ENCODE assay signal across 8 cellular contexts in genomic region chr18:75161629-75162028, GRCh38. TPM values are rescaled to one million over a fixed set of nuclear protein-coding genes. Genes with fewer than 3 reads are reported as not detected.
DNase-seq lines count a peak whose midpoint lies in the region; ATAC-seq, FAIRE-seq and TF ChIP-seq lines count a peak whose summit lies in the region.

No MANE protein-coding gene starts in this region.

- H3K9me2 ChIP-seq in PC-9 (ENCODE audit: insufficient read depth), result no peaks in the 10 kb centered on the region

- H2AFZ ChIP-seq in PC-9, result no peak overlapping the region

- CTCF ChIA-PET in PC-9 (lab: Charles Lee), result interaction anchor here (0.6 kb wide), 1 partner anchor 68 kb away, joined by 3 read pairs; no protein-coding TSS in a partner anchor

- BruUV-seq in PC-9 (replicated peaks; lab: Mats Ljungman, UMichigan), result no TSS peak

- H4K20me1 ChIP-seq in PC-9 (ENCODE audit: insufficient read depth), result no peaks in the 10 kb centered on the region

- in situ Hi-C loops in T47D (cut with HindIII; ENCODE audit: low pct_unique_long_range_greater_than_20kb, low sequenced_read_pairs), result no loop called here

- H3K9me3 ChIP-seq in PC-9 (ENCODE audit: insufficient read depth, low read depth), result 0 out of 2 replicates have a peak, but pooled peaks cover 4% of the 10 kb centered on the region

- intact Hi-C loops in PC-9 (cut with micrococcal nuclease; ENCODE audit: unreplicated experiment), result loop anchor here (10.0 kb wide), 1 partner anchor 507 kb away; no protein-coding TSS in a partner anchor

- no peaks in the 10 kb centered on the region for H3K79me2 ChIP-seq in PC-9 (ENCODE audit: low read depth)

- H3K4me2 ChIP-seq in PC-9, result peak overlapping the region; percentile 64

- no peak for FAIRE-seq in D721Med (lab: Jason Lieb, UNC)
- FAIRE-seq in H54 (lab: Jason Lieb, UNC), result no peak

- no peaks in the 10 kb centered on the region for H3K36me3 ChIP-seq in PC-9 (ENCODE audit: low read depth)

- H3K27ac ChIP-seq in PC-9, result no peak overlapping the region

- peak; percentile 61 for ATAC-seq in HG03159 (IDR thresholded peaks at IDR 0.05; ENCODE audit: unreplicated experiment)

- H3K27me3 ChIP-seq in PC-9 (ENCODE audit: insufficient read depth, low read depth), result peaks cover 88% of the 10 kb centered on the region

- TF ChIP-seq POLR2A in H54 (IDR thresholded peaks at IDR 0.05; ENCODE audit: low read depth, low read length), result no peak

- no peak overlapping the region; the same call in 1 of the 2 replicates for H3K4me3 ChIP-seq in PC-9

- DNase-seq in GDM1 (lab: John Stamatoyannopoulos, UW) (peak; percentile 77), PC-9 (peak in 1 of 2 experiments; percentile 35), T47D (ENCODE audit: low read depth in 1 of 2, low spot score in 1 of 2) (peak; percentile 64 to 81), myocyte (ENCODE audit: low read depth) (peak; percentile 74), D721Med (ENCODE audit: insufficient read length, low spot score) (no peak), H54 (ENCODE audit: insufficient read length, low spot score) (no peak), NCI-H82 treated with DMSO at 0.1 percent for 48 hours (lab: John Stamatoyannopoulos, UW; ENCODE audit: unreplicated experiment) (no peak)

- POLR2A ChIA-PET in PC-9 (lab: Charles Lee; ENCODE audit: unreplicated experiment), result no interaction called here

- no peaks in the 10 kb centered on the region for H3F3A ChIP-seq in PC-9 (ENCODE audit: insufficient read depth, low read depth)

- TF ChIP-seq CTCF in PC-9 (conservative IDR thresholded peaks at IDR 0.05) (no peak), D721Med (IDR thresholded peaks at IDR 0.05; ENCODE audit: insufficient read depth, missing control alignments) (no peak)

- H3K4me1 ChIP-seq in PC-9 (replicated peaks; ENCODE audit: insufficient read depth), result no peaks in the 10 kb centered on the region

RNA-seq across cellular contexts. Expression of gene PTGR3, which starts 47.3 kb away (rescaled TPM):
- 36.6 and 38.4 TPM in 2 replicates for total RNA-seq in PC-9 (2021)
- total RNA-seq in myocyte, result 11.7 and 11.9 TPM in 2 replicates
- 19.9 TPM for polyA plus RNA-seq in myocyte (2012)

RNA-seq across cellular contexts. Expression of gene TSHZ1, which starts 49.0 kb away (rescaled TPM):
- total RNA-seq in PC-9 (2021), result 6.5 and 7.4 TPM in 2 replicates
- 6.1 and 6.8 TPM in 2 replicates for total RNA-seq in myocyte
- 5.5 TPM for polyA plus RNA-seq in myocyte (2012)

Comparison
In these comparisons a context has a peak if more than half of its experiments do, and no peak if none do; other contexts are left out.
1. DNase-seq: peak in GDM1 (single experiment), T47D (2 of 2) and myocyte (single experiment); none in D721Med (single experiment), H54 (single experiment) and NCI-H82 treated with DMSO at 0.1 percent for 48 hours (single experiment).